In the genomic region with DNA sequence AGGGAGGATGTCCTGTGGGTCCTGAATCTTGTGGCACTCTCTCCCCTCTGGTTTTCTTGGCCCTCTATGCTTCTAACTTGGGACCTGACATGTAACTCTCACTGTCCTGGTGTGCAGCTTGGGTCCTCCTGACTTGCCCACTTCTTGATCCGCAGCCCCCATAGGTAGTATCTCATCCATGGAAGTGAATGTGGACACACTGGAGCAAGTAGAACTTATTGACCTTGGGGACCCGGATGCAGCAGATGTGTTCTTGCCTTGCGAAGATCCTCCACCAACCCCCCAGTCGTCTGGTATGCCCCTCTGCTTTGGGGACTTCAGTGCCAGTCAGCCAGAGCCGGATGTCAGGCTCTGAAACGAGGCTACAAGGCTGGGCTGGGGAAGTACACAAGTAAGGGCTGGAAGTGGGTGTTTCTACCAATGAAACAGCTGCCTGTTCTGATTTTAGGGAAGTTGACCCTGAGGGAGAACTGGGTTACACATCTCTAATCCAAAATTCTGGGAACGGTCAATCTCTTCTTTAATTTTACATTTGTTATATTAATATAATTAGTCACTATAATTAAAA, we compare ENCODE assay signal across 12 cellular contexts. TPM values are rescaled to one million over a fixed set of nuclear protein-coding genes. Genes with fewer than 3 reads are reported as not detected.
DNase-seq lines count a peak whose midpoint lies in the region; ATAC-seq and TF ChIP-seq lines count a peak whose summit lies in the region.
"Had no signal": no experiment of that assay in that cellular context is flagged by ENCODE, and none has a peak within 500 bp of the region (broad histone marks: within the 10 kb centered on the region; RNA-seq: fewer than 3 reads in every experiment).

No MANE protein-coding gene starts in this region.

- H3K4me3 ChIP-seq in GM12865 (ENCODE audit: low read depth, low read length) = no peak overlapping the region
- H3K4me3 ChIP-seq in SJCRH30 = no peak overlapping the region

- H3K27ac ChIP-seq in substantia nigra (ENCODE audit: low read depth, low read length, poor library complexity, severe bottlenecking) (peak overlapping the region; percentile 100), SJCRH30 (no peak overlapping the region)
- H3K27ac ChIP-seq: epithelial cell of prostate had no signal

- TF ChIP-seq CTCF in GM12865 (IDR thresholded peaks at IDR 0.05; ENCODE audit: insufficient read depth, low read depth, low read length, missing control alignments) = no peak

- H3K9me3 Mint-ChIP-seq in T-cell (no peaks in the 10 kb centered on the region), immature natural killer cell (no peaks in the 10 kb centered on the region)

- no peaks in the 10 kb centered on the region for H3K4me1 ChIP-seq in SJCRH30

- H3K27ac Mint-ChIP-seq in T-cell (peak overlapping the region; percentile 57 to 64), immature natural killer cell (peak overlapping the region in 4 of 6 donors; percentile 53 to 76 (median 72))

- H3K4me1 Mint-ChIP-seq in T-cell (peaks cover 22 to 24% (median 22%) of the 10 kb centered on the region in 3 donors), immature natural killer cell (peaks cover 12 to 14% of the 10 kb centered on the region in 2 donors)

- H3K27me3 Mint-ChIP-seq in T-cell (peaks cover 0 to 3% of the 10 kb centered on the region in 2 donors), immature natural killer cell (ENCODE audit: low read depth in 3 of 3) (peaks cover 2 to 10% (median 4%) of the 10 kb centered on the region in 3 donors)

- intact Hi-C loops in sciatic nerve (cut with DNase I) = no loop called here

- H3K4me3 Mint-ChIP-seq in T-cell (peak overlapping the region in 1 of 3 donors; percentile 39), immature natural killer cell (peak overlapping the region in 1 of 5 donors; percentile 54)

- CTCF ChIA-PET in T-cell (lab: Charles Lee) = no interaction called here

- H3K9me3 ChIP-seq in SJCRH30 (replicated peaks) = no peaks in the 10 kb centered on the region

- H3K27me3 ChIP-seq in SJCRH30 = no peaks in the 10 kb centered on the region; the same call in 1 of the 2 replicates

- no peaks in the 10 kb centered on the region for H3K36me3 ChIP-seq in SJCRH30

- POLR2A ChIA-PET in T-cell (lab: Charles Lee) = no interaction called here

- H3K36me3 Mint-ChIP-seq in T-cell = peaks cover 8% of the 10 kb centered on the region
- peaks cover 4 to 14% (median 5%) of the 10 kb centered on the region in 3 donors for H3K36me3 Mint-ChIP-seq in immature natural killer cell

- ATAC-seq in T-cell (replicated peaks in 1 of 4) (peak in 1 of 4 experiments; percentile 37), sciatic nerve (no peak)
- ATAC-seq: SK-N-SH treated with all-trans-retinoic acid at 6 μM for 48 hours had no signal

- DNase-seq in GM12865 (ENCODE audit: low read depth) (peak; percentile 37), T-cell (peak in 3 of 34 experiments; percentile 16 to 24 (median 17)), immature natural killer cell (no peak), substantia nigra (lab: John Stamatoyannopoulos, UW) (peak in 22 of 49 donors; percentile 19 to 66 (median 37)), sciatic nerve (ENCODE audit: low spot score) (no peak), SJCRH30 (no peak)
- DNase-seq in activated CD8-positive, alpha-beta memory T cell treated with anti-CD3 and anti-CD28 coated beads, Interleukin-2, amount 50 U/mL, for 4 hours = no peak
- DNase-seq: DMS79, KG1, NCI-H2227 treated with DMSO at 0.1 percent for 48 hours had no signal

RNA-seq across cellular contexts. Expression of gene DBNDD2, which starts 0.6 kb away (rescaled TPM):
- total RNA-seq in T-cell = 10 to 100 TPM; 10.1 to 16.8 (median 14.8) TPM
- 10 to 100 TPM; 11.0 to 24.5 (median 18.0) TPM for polyA plus RNA-seq in immature natural killer cell
- 49.0 TPM for total RNA-seq in sciatic nerve
- 5.2 and 8.1 TPM in 2 replicates for total RNA-seq in SJCRH30 (2014; rRNA removed; shearing (Covaris generic))

RNA-seq across cellular contexts. Expression of gene PIGT, which starts 7.2 kb away (rescaled TPM):
- 100 to 1,000 TPM in 2 of 5 donors, 10 to 100 TPM in 3; 76.6 to 140 (median 79.4) TPM for total RNA-seq in T-cell
- 100 to 1,000 TPM; 105 to 190 (median 164) TPM for polyA plus RNA-seq in immature natural killer cell
- total RNA-seq in sciatic nerve = 67.4 TPM
- 106 and 110 TPM in 2 replicates for total RNA-seq in SJCRH30 (2014; rRNA removed; shearing (Covaris generic))

RNA-seq across cellular contexts. Expression of gene TP53TG5, which starts 30.6 kb away (rescaled TPM):
- total RNA-seq in T-cell = under 1 TPM in 3 of 5 donors, not detected in 2; 0.10 to 0.23 (median 0.16) TPM
- polyA plus RNA-seq in immature natural killer cell = under 1 TPM in 2 of 3 donors, not detected in 1; 0.09 to 0.22 TPM
- total RNA-seq in sciatic nerve = not detected
- total RNA-seq in SJCRH30 (2014; rRNA removed; shearing (Covaris generic)) = not detected in 2 replicates

RNA-seq across cellular contexts. Expression of gene SYS1, which starts 45.8 kb away (rescaled TPM):
- total RNA-seq in T-cell (10 to 100 TPM; 53.1 to 86.9 (median 58.2) TPM), sciatic nerve (24.0 TPM)
- 10 to 100 TPM; 32.6 to 52.4 (median 47.1) TPM for polyA plus RNA-seq in immature natural killer cell
- total RNA-seq in SJCRH30 (2014; rRNA removed; shearing (Covaris generic)) = 24.2 and 27.8 TPM in 2 replicates
